ENCODE assay signal across 22 cellular contexts in genomic region chr10:8325015-8325414, GRCh38.
"Had no signal": no experiment of that assay in that cellular context is flagged by ENCODE, and none has a peak within 500 bp of the region (broad histone marks: within the 10 kb centered on the region; RNA-seq: fewer than 3 reads in every experiment).

No MANE protein-coding gene starts in this region.

- H3K27ac Mint-ChIP-seq: endodermal cell, nephron had no signal

- H3K4me1 ChIP-seq: gastroesophageal sphincter, left ventricle myocardium inferior, psoas muscle, transverse colon had no signal

- H3K27ac ChIP-seq: coronary artery, epithelial cell of prostate, gastroesophageal sphincter, left ventricle myocardium inferior, neutrophil, ovary, psoas muscle, transverse colon, WERI-Rb-1 had no signal

- FAIRE-seq: TTC549, urothelium cell line had no signal

- H3K9me3 ChIP-seq: gastroesophageal sphincter, left ventricle myocardium inferior, neutrophil, ovary, psoas muscle, transverse colon had no signal

- ATAC-seq: gastroesophageal sphincter, psoas muscle, right cardiac atrium had no signal

- H3K27me3 ChIP-seq: ovary, transverse colon had no signal

- DNase-seq: activated CD4-positive, CD25-positive, alpha-beta regulatory T cell treated with anti-CD3 and anti-CD28 coated beads, Interleukin-2, amount 50 U/mL, for 72 hours; cerebellar nuclear complex; endodermal cell; hypothalamus; left ventricle myocardium inferior; mammary epithelial cell; midbrain; ovary; psoas muscle; right cardiac atrium; stimulated activated CD4-positive, alpha-beta T cell treated with anti-CD3 and anti-CD28 coated beads, Interleukin-12 subunit alpha, Interleukin-12 subunit beta, amount 100 ng/mL, for 4 hours; stimulated activated CD4-positive, alpha-beta T cell treated with anti-CD3 and anti-CD28 coated beads, Interleukin-4, amount 100 ng/mL, for 4 hours; SW 1271; transverse colon; WERI-Rb-1 had no signal

- H3K4me3 Mint-ChIP-seq: endodermal cell, nephron had no signal

- H3K9me3 Mint-ChIP-seq: endodermal cell, nephron had no signal

- H3K36me3 ChIP-seq: gastroesophageal sphincter, left ventricle myocardium inferior, neutrophil, ovary, transverse colon, WERI-Rb-1 had no signal

- H3K4me3 ChIP-seq: coronary artery, gastroesophageal sphincter, left ventricle myocardium inferior, ovary, psoas muscle, transverse colon had no signal
